ENCODE assay signal across 8 cellular contexts in the genomic region with DNA sequence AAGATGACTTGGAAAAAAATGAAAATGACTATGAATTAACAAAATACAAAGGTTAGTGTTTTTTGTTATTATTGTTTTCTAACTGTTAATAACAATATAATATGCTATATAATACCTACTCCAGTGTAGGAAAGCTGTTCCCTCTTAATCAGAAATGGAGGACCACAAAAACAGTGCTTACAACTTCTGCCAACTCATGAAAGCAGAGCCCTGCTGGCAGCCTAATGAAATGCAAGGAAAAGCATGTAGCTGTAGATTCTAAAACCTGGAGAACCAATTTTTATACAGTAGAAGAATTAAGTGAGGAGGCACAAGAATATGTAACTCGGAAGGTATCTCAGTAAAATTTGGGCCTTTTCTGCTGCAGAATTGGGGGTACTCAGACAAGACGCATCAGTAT. TPM values are rescaled to one million over a fixed set of nuclear protein-coding genes. Genes with fewer than 3 reads are reported as not detected.
DNase-seq lines count a peak whose midpoint lies in the region; ATAC-seq, FAIRE-seq and TF ChIP-seq lines count a peak whose summit lies in the region.

No MANE protein-coding gene starts in this region.

- H3K4me1 Mint-ChIP-seq in nephron progenitor cell = no peaks in the 10 kb centered on the region

- peak overlapping the region; percentile 38 for H3K27ac Mint-ChIP-seq in nephron progenitor cell

- no peaks in the 10 kb centered on the region for H3K27me3 ChIP-seq in bronchial epithelial cell (ENCODE audit: control insufficient read depth, insufficient read depth, low read length)

- H3K36me3 ChIP-seq in bronchial epithelial cell (ENCODE audit: control insufficient read depth, insufficient read depth, low read length) = peaks cover 1% of the 10 kb centered on the region

- ATAC-seq in GM21360 (IDR thresholded peaks at IDR 0.05; ENCODE audit: unreplicated experiment) (no peak), GM19467 (IDR thresholded peaks at IDR 0.05; ENCODE audit: unreplicated experiment) (no peak), HG03175 (IDR thresholded peaks at IDR 0.05; ENCODE audit: unreplicated experiment) (no peak)

- H3K36me3 Mint-ChIP-seq in nephron progenitor cell (ENCODE audit: low read depth) = peaks cover 75% of the 10 kb centered on the region

- peak; percentile 9 for DNase-seq in NCI-H345 (lab: John Stamatoyannopoulos, UW)
- DNase-seq in NCI-H345 treated with DMSO at 0.1 percent for 48 hours (lab: John Stamatoyannopoulos, UW; ENCODE audit: unreplicated experiment) = no peak
- DNase-seq in M059J (ENCODE audit: low read depth) = peak; percentile 37
- DNase-seq in bronchial epithelial cell (ENCODE audit: low read depth) = peak; percentile 34
- DNase-seq in nephron progenitor cell = no peak

- H3K9me3 Mint-ChIP-seq in nephron progenitor cell = peaks cover 13% of the 10 kb centered on the region

- no peak for FAIRE-seq in bronchial epithelial cell (lab: Jason Lieb, UNC)

- no peaks in the 10 kb centered on the region for H3K27me3 Mint-ChIP-seq in nephron progenitor cell (ENCODE audit: low read depth, poor library complexity)

- no peak overlapping the region for H3K4me3 ChIP-seq in bronchial epithelial cell (ENCODE audit: low read depth, low read length)

- TF ChIP-seq CTCF in bronchial epithelial cell (IDR thresholded peaks at IDR 0.05; ENCODE audit: insufficient read depth, low read length, severe bottlenecking) (peak; percentile 42), nephron progenitor cell (IDR thresholded peaks at IDR 0.05) (peak; percentile 29)

- H3K4me3 Mint-ChIP-seq in nephron progenitor cell = no peak overlapping the region

RNA-seq across cellular contexts. Expression of a gene that starts 29.4 kb away (rescaled TPM):
- 13.3 and 17.8 TPM in 2 replicates for total RNA-seq in M059J (2014; rRNA removed; shearing (Covaris generic))
- 12.9 and 13.2 TPM in 2 replicates for total RNA-seq in bronchial epithelial cell

Comparison
In these comparisons a context has a peak if more than half of its experiments do, and no peak if none do; other contexts are left out.
1. DNase-seq: peak in NCI-H345 (single experiment), M059J (single experiment) and bronchial epithelial cell (single experiment); none in NCI-H345 treated with DMSO at 0.1 percent for 48 hours (single experiment) and nephron progenitor cell (single experiment).